In genomic region chr14:95502381-95502950, GRCh38 we compare ENCODE assay signal across 1 cellular context.
TF ChIP-seq lines count a peak whose summit lies in the region.

No MANE protein-coding gene starts in this region.

TF ChIP-seq in GM12878, 131 proteins besides CTCF, POLR2A, EP300 and RAD21:
- no peak for TF ChIP-seq ATF7 (IDR thresholded peaks at IDR 0.05; ENCODE audit: low read depth)
- no peak for TF ChIP-seq E2F4 (IDR thresholded peaks at IDR 0.05; ENCODE audit: low read depth, low read length)
- no peak for TF ChIP-seq PRDM15 (CRISPR knock-in tag; IDR thresholded peaks at IDR 0.05)
- TF ChIP-seq POLR2AphosphoS5 (IDR thresholded peaks at IDR 0.05; ENCODE audit: low read length): no peak
